In the genomic region with DNA sequence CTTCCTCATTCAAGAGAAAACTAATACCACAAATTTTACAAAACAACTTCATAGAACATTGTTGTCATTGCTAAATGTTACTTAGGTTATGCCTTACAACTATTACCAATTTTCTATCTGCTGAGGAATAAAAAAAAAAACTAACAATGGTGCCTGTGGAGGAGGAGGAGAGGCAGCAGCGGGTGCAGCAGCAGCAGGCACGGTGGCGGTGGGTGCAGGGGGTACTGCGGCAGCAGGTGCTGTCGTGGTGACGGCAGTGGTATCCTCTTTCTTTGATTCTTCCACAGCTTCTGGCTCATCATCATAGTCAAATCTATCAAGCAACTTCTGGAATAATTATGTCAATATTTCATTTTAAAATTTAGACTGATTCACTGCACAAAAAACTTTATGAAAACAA, we compare ENCODE assay signal across 34 cellular contexts.
"Had no signal": no experiment of that assay in that cellular context is flagged by ENCODE, and none has a peak within 500 bp of the region (broad histone marks: within the 10 kb centered on the region; RNA-seq: fewer than 3 reads in every experiment).

No MANE protein-coding gene starts in this region.

- H3K4me3 Mint-ChIP-seq: activated T-cell treated with anti-CD3 and anti-CD28 coated beads, Interleukin-2, amount 50 U/mL, for 4 hours; activated T-helper 17 cell treated with anti-CD3 and anti-CD28 coated beads, Interleukin-2, amount 50 U/mL, for 72 hours; nephron progenitor cell; stimulated activated effector memory CD8-positive, alpha-beta T cell treated with anti-CD3 and anti-CD28 coated beads, Interleukin-12 subunit alpha, Interleukin-12 subunit beta, amount 100 ng/mL, for 72 hours; stimulated activated naive CD8-positive, alpha-beta T cell treated with anti-CD3 and anti-CD28 coated beads, Interleukin-15, Interleukin-2, amounts not matched to agents 100 ng/mL and 50 ng/mL, for 24 hours; T-helper 17 cell had no signal

- DNase-seq: activated CD4-positive, alpha-beta T cell treated with anti-CD3 and anti-CD28 coated beads, Interleukin-2, amount 50 U/mL, for 1 hour; activated CD4-positive, CD25-positive, alpha-beta regulatory T cell treated with anti-CD3 and anti-CD28 coated beads, Interleukin-2, amount 50 U/mL, for 72 hours; activated CD8-positive, alpha-beta memory T cell treated with anti-CD3 and anti-CD28 coated beads, Interleukin-2, amount 50 U/mL, for 4 hours; activated gamma-delta T cell treated with Interleukin-2 at 50 U/mL for 16 hours; activated T-cell treated with anti-CD3 and anti-CD28 coated beads, Interleukin-2, amount 50 U/mL, for 4 hours; adrenal gland; aorta; body of pancreas; effector CD8-positive, alpha-beta T cell; gastrocnemius medialis; glutamatergic neuron; left cardiac atrium; left ventricle myocardium superior; nephron progenitor cell; ovary; retina; sigmoid colon; small intestine; stimulated activated CD4-positive, alpha-beta T cell treated with anti-CD3 and anti-CD28 coated beads, Interleukin-4, amount 100 ng/mL, for 24 hours; SW 1271; T-helper 17 cell; T1000; trophoblast cell; WERI-Rb-1 had no signal

- H3K27ac ChIP-seq: adrenal gland, body of pancreas, gastrocnemius medialis, hepatocyte, ovary, prostate gland, sigmoid colon, thoracic aorta, WERI-Rb-1 had no signal

- H3K4me1 ChIP-seq: adrenal gland, body of pancreas, gastrocnemius medialis, prostate gland, sigmoid colon had no signal

- ATAC-seq: activated naive CD4-positive, alpha-beta T cell treated with anti-CD3 and anti-CD28 coated beads, Interleukin-2, amount 50 U/mL, for 72 hours; activated T-cell treated with anti-CD3 and anti-CD28 coated beads, Interleukin-2, amount 50 U/mL, for 4 hours; activated T-helper 17 cell treated with anti-CD3 and anti-CD28 coated beads, Interleukin-2, amount 50 U/mL, for 72 hours; body of pancreas; gastrocnemius medialis; left cardiac atrium; left ventricle myocardium superior; stimulated activated effector memory CD8-positive, alpha-beta T cell treated with anti-CD3 and anti-CD28 coated beads, Interleukin-12 subunit alpha, Interleukin-12 subunit beta, amount 100 ng/mL, for 72 hours; T-helper 17 cell had no signal

- FAIRE-seq: colon, keratinocyte, small intestine, urothelium cell line had no signal

- H3K9me3 ChIP-seq: adrenal gland, body of pancreas, gastrocnemius medialis, ovary, prostate gland, sigmoid colon, thoracic aorta had no signal

- H3K4me1 Mint-ChIP-seq: activated T-helper 17 cell treated with anti-CD3 and anti-CD28 coated beads, Interleukin-2, amount 50 U/mL, for 72 hours; nephron progenitor cell; stimulated activated effector memory CD8-positive, alpha-beta T cell treated with anti-CD3 and anti-CD28 coated beads, Interleukin-12 subunit alpha, Interleukin-12 subunit beta, amount 100 ng/mL, for 72 hours had no signal

- H3K4me2 ChIP-seq: hepatocyte had no signal

- H3K36me3 ChIP-seq: ovary had no signal

- H3K27ac Mint-ChIP-seq: activated naive CD4-positive, alpha-beta T cell treated with anti-CD3 and anti-CD28 coated beads, Interleukin-2, amount 50 U/mL, for 72 hours; activated T-helper 17 cell treated with anti-CD3 and anti-CD28 coated beads, Interleukin-2, amount 50 U/mL, for 72 hours; nephron progenitor cell; stimulated activated effector memory CD8-positive, alpha-beta T cell treated with anti-CD3 and anti-CD28 coated beads, Interleukin-12 subunit alpha, Interleukin-12 subunit beta, amount 100 ng/mL, for 72 hours; stimulated activated naive CD8-positive, alpha-beta T cell treated with anti-CD3 and anti-CD28 coated beads, Interleukin-15, Interleukin-2, amounts not matched to agents 100 ng/mL and 50 ng/mL, for 24 hours had no signal

- H3K9me3 Mint-ChIP-seq: activated naive CD4-positive, alpha-beta T cell treated with anti-CD3 and anti-CD28 coated beads, Interleukin-2, amount 50 U/mL, for 72 hours; activated T-cell treated with anti-CD3 and anti-CD28 coated beads, Interleukin-2, amount 50 U/mL, for 4 hours; activated T-helper 17 cell treated with anti-CD3 and anti-CD28 coated beads, Interleukin-2, amount 50 U/mL, for 72 hours; nephron progenitor cell; stimulated activated effector memory CD8-positive, alpha-beta T cell treated with anti-CD3 and anti-CD28 coated beads, Interleukin-12 subunit alpha, Interleukin-12 subunit beta, amount 100 ng/mL, for 72 hours; stimulated activated naive CD8-positive, alpha-beta T cell treated with anti-CD3 and anti-CD28 coated beads, Interleukin-15, Interleukin-2, amounts not matched to agents 100 ng/mL and 50 ng/mL, for 24 hours had no signal

- H3K27me3 ChIP-seq: adrenal gland, body of pancreas, gastrocnemius medialis, hepatocyte, ovary, sigmoid colon had no signal

- H2AFZ ChIP-seq: hepatocyte had no signal

- H3K27me3 Mint-ChIP-seq: activated T-helper 17 cell treated with anti-CD3 and anti-CD28 coated beads, Interleukin-2, amount 50 U/mL, for 72 hours; stimulated activated naive CD8-positive, alpha-beta T cell treated with anti-CD3 and anti-CD28 coated beads, Interleukin-15, Interleukin-2, amounts not matched to agents 100 ng/mL and 50 ng/mL, for 24 hours; T-helper 17 cell had no signal

- H3K4me3 ChIP-seq: adrenal gland, body of pancreas, gastrocnemius medialis, hepatocyte, ovary, prostate gland, sigmoid colon, thoracic aorta had no signal
